In the genomic region with DNA sequence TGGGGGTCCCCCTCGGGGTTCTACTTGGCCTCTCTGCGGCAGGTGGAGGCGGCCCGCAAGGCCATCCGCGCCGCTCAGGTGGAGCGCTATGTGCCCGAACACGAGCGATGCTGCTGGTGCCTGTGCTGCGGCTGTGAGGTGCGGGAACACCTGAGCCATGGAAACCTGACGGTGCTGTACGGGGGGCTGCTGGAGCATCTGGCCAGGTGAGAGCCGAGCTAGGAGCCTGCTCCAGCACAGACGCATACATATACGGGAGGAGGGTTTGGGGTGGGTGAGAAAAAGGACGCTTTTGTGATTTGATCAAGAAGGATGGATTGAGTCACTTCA, we compare ENCODE assay signal across 6 cellular contexts. TPM values are rescaled to one million over a fixed set of nuclear protein-coding genes. Genes with fewer than 3 reads are reported as not detected.
DNase-seq lines count a peak whose midpoint lies in the region; ATAC-seq and TF ChIP-seq lines count a peak whose summit lies in the region.

No MANE protein-coding gene starts in this region.

- ATAC-seq in GM21576 (IDR thresholded peaks at IDR 0.05; ENCODE audit: unreplicated experiment) (peak; percentile 17), HG02884 (IDR thresholded peaks at IDR 0.05; ENCODE audit: unreplicated experiment) (no peak), GM18517 (IDR thresholded peaks at IDR 0.05; ENCODE audit: unreplicated experiment) (no peak)

- H2AFZ ChIP-seq in SK-N-SH (ENCODE audit: low read depth), result peak overlapping the region; percentile 99; the same call in 1 of the 2 replicates

- no peak for TF ChIP-seq RAD21 in SK-N-SH (IDR thresholded peaks at IDR 0.05; ENCODE audit: low read length)

- peaks cover 5 to 16% of the 10 kb centered on the region in 2 experiments; a peak in 3 of 4 replicates for H3K4me1 ChIP-seq in SK-N-SH (ENCODE audit: control insufficient read depth in 1 of 2, insufficient read depth in 2 of 2, low read depth in 1 of 2, low read length in 1 of 2)

- H3K27me3 Mint-ChIP-seq in immature natural killer cell (ENCODE audit: low read depth in 3 of 3), result peaks cover 2 to 4% (median 2%) of the 10 kb centered on the region in 3 donors

- peak overlapping the region; percentile 91 to 98 (median 96) for H3K4me3 Mint-ChIP-seq in immature natural killer cell

- H3F3A ChIP-seq in SK-N-SH (replicated peaks; ENCODE audit: insufficient read depth), result peaks cover 23% of the 10 kb centered on the region

- H3K36me3 ChIP-seq in SK-N-SH (replicated peaks in 1 of 2; ENCODE audit: control insufficient read depth in 1 of 2, insufficient read depth in 2 of 2, low read length in 1 of 2), result peaks cover 3 to 34% of the 10 kb centered on the region in 2 experiments

- TF ChIP-seq EP300 in SK-N-SH (IDR thresholded peaks at IDR 0.05; ENCODE audit: borderline replicate concordance in 1 of 2, low read depth in 1 of 2, low read length in 1 of 2), result no peak

- peaks cover 0 to 17% (median 10%) of the 10 kb centered on the region in 3 donors for H3K36me3 Mint-ChIP-seq in immature natural killer cell

- H3K4me3 ChIP-seq in SK-N-SH (ENCODE audit: low read depth in 2 of 2, low read length in 1 of 2), result peak overlapping the region; percentile 77 to 97

- H3K9ac ChIP-seq in SK-N-SH, result peak overlapping the region; percentile 78

- H3K79me2 ChIP-seq in SK-N-SH (ENCODE audit: insufficient read depth), result peaks cover 58% of the 10 kb centered on the region

- CTCF ChIA-PET in SK-N-SH (lab: Yijun Ruan, JAX), result interaction anchor here (1.2 to 4.1 kb wide), 4 partner anchors 14 to 309 kb away, joined by 3 to 13 read pairs (median 4); partner anchors contain the start of genes BCL9L and UPK2

- H3K9me3 ChIP-seq in SK-N-SH, result no peaks in the 10 kb centered on the region

- peaks cover 37 to 41% of the 10 kb centered on the region in 2 donors for H3K4me1 Mint-ChIP-seq in immature natural killer cell

- no peak for TF ChIP-seq CTCF in SK-N-SH (IDR thresholded peaks at IDR 0.05)

- H3K9me3 Mint-ChIP-seq in immature natural killer cell, result no peaks in the 10 kb centered on the region

- no peaks in the 10 kb centered on the region for H3K9me2 ChIP-seq in SK-N-SH

- no peaks in the 10 kb centered on the region for H3K27me3 ChIP-seq in SK-N-SH (ENCODE audit: insufficient read depth)

- peak overlapping the region; percentile 95 to 99 (median 98) for H3K27ac Mint-ChIP-seq in immature natural killer cell

- no peaks in the 10 kb centered on the region for H4K20me1 ChIP-seq in SK-N-SH (ENCODE audit: insufficient read depth)

- H3K27ac ChIP-seq in SK-N-SH (ENCODE audit: low read depth in 2 of 2, low read length in 1 of 2), result peak overlapping the region; percentile 53 to 69

- POLR2A ChIA-PET in SK-N-SH (lab: Yijun Ruan, JAX), result interaction anchor here (0.6 to 1.6 kb wide), 4 partner anchors 9 to 207 kb away, joined by 3 to 5 read pairs (median 3); partner anchors contain the start of gene DDX6

- no peak for DNase-seq in SK-N-SH
- no peak for DNase-seq in immature natural killer cell
- DNase-seq in GM19238 (ENCODE audit: insufficient read length, low spot score), result no peak

- 2% methylated on average over 18 of the region's 19 CpGs for WGBS in SK-N-SH (ENCODE audit: low lambda C conversion rate)

- peak overlapping the region; percentile 98 for H3K4me2 ChIP-seq in SK-N-SH

TF ChIP-seq in SK-N-SH, 30 proteins besides CTCF, POLR2A, EP300 and RAD21:
- TF ChIP-seq, protein P1, sequence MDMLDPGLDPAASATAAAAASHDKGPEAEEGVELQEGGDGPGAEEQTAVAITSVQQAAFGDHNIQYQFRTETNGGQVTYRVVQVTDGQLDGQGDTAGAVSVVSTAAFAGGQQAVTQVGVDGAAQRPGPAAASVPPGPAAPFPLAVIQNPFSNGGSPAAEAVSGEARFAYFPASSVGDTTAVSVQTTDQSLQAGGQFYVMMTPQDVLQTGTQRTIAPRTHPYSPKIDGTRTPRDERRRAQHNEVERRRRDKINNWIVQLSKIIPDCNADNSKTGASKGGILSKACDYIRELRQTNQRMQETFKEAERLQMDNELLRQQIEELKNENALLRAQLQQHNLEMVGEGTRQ (IDR thresholded peaks at IDR 0.05; ENCODE audit: borderline replicate concordance, low read depth, low read length), result no peak
- TF ChIP-seq MAX (IDR thresholded peaks at IDR 0.05; ENCODE audit: low read depth), result no peak
- TF ChIP-seq, protein P2, sequence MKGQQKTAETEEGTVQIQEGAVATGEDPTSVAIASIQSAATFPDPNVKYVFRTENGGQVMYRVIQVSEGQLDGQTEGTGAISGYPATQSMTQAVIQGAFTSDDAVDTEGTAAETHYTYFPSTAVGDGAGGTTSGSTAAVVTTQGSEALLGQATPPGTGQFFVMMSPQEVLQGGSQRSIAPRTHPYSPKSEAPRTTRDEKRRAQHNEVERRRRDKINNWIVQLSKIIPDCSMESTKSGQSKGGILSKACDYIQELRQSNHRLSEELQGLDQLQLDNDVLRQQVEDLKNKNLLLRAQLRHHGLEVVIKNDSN (IDR thresholded peaks at IDR 0.05; ENCODE audit: borderline replicate concordance, low read depth), result no peak
- no peak for TF ChIP-seq TEAD4 (IDR thresholded peaks at IDR 0.05; ENCODE audit: borderline replicate concordance, insufficient read depth)
- TF ChIP-seq RFX5 (IDR thresholded peaks at IDR 0.05; ENCODE audit: low read length), result no peak
- TF ChIP-seq GATA2 (CRISPR knock-in tag; IDR thresholded peaks at IDR 0.05), result no peak
- TF ChIP-seq TAF1 (IDR thresholded peaks at IDR 0.05; ENCODE audit: borderline replicate concordance, low read depth, low read length), result no peak
- TF ChIP-seq FOXJ3 (CRISPR knock-in tag; IDR thresholded peaks at IDR 0.05), result no peak
- TF ChIP-seq FOXM1 (IDR thresholded peaks at IDR 0.05; ENCODE audit: low read depth), result no peak
- no peak for TF ChIP-seq NRF1 (IDR thresholded peaks at IDR 0.05; ENCODE audit: low read depth, low read length)
- TF ChIP-seq ZBTB33 (IDR thresholded peaks at IDR 0.05; ENCODE audit: borderline replicate concordance, low read depth), result no peak
- TF ChIP-seq SMC3 (IDR thresholded peaks at IDR 0.05; ENCODE audit: low read depth, low read length), result no peak
- no peak for TF ChIP-seq FOSL2 (IDR thresholded peaks at IDR 0.05; ENCODE audit: borderline replicate concordance, low read depth)
- TF ChIP-seq EZH2phosphoT487 (IDR thresholded peaks at IDR 0.05; ENCODE audit: borderline replicate concordance, low read depth), result no peak
- TF ChIP-seq RCOR1 (IDR thresholded peaks at IDR 0.05; ENCODE audit: low read length), result no peak
- no peak for TF ChIP-seq IRF3 (IDR thresholded peaks at IDR 0.05; ENCODE audit: low read depth, low read length)

RNA-seq across cellular contexts. Expression of gene CENATAC, which starts 0.4 kb away (rescaled TPM):
- polyA plus RNA-seq in SK-N-SH (2012; rRNA removed) (16.0 and 19.8 TPM in 2 replicates), immature natural killer cell (10 to 100 TPM in 2 of 3 donors, 1 to 10 TPM in 1; 9.1 to 17.1 (median 10.5) TPM)
- 5.4 and 6.3 TPM in 2 replicates for polyA plus RNA-seq in SK-N-SH (2012; cell fraction: cytosol; rRNA removed)
- 103 and 135 TPM in 2 replicates for polyA plus RNA-seq in SK-N-SH (2012; cell fraction: nucleus; rRNA removed)

RNA-seq across cellular contexts. Expression of gene RPS25, which starts 19.8 kb away (rescaled TPM):
- polyA plus RNA-seq in SK-N-SH (2012; rRNA removed) (2,335 and 2,688 TPM in 2 replicates), immature natural killer cell (1,000 to 10,000 TPM; 1,543 to 2,582 (median 1,747) TPM)
- 3,219 and 4,860 TPM in 2 replicates for polyA plus RNA-seq in SK-N-SH (2012; cell fraction: cytosol; rRNA removed)
- 490 and 600 TPM in 2 replicates for polyA plus RNA-seq in SK-N-SH (2012; cell fraction: nucleus; rRNA removed)

RNA-seq across cellular contexts. Expression of gene TRAPPC4, which starts 20.2 kb away (rescaled TPM):
- polyA plus RNA-seq in SK-N-SH (2012; rRNA removed), result 299 and 368 TPM in 2 replicates
- polyA plus RNA-seq in SK-N-SH (2012; cell fraction: cytosol; rRNA removed), result 280 and 301 TPM in 2 replicates
- polyA plus RNA-seq in SK-N-SH (2012; cell fraction: nucleus; rRNA removed), result 172 and 215 TPM in 2 replicates
- 100 to 1,000 TPM; 104 to 136 (median 110) TPM for polyA plus RNA-seq in immature natural killer cell

RNA-seq across cellular contexts. Expression of gene FOXR1, which starts 26.8 kb away (rescaled TPM):
- polyA plus RNA-seq in SK-N-SH (2012; rRNA removed) (not detected in 2 replicates), immature natural killer cell (not detected)
- polyA plus RNA-seq in SK-N-SH (2012; cell fraction: cytosol; rRNA removed), result not detected in 2 replicates
- not detected in 2 replicates for polyA plus RNA-seq in SK-N-SH (2012; cell fraction: nucleus; rRNA removed)

RNA-seq across cellular contexts. Expression of gene SLC37A4, which starts 32.3 kb away (rescaled TPM):
- polyA plus RNA-seq in SK-N-SH (2012; rRNA removed), result 21.8 and 22.1 TPM in 2 replicates
- polyA plus RNA-seq in SK-N-SH (2012; cell fraction: cytosol; rRNA removed), result 12.6 and 17.4 TPM in 2 replicates
- polyA plus RNA-seq in SK-N-SH (2012; cell fraction: nucleus; rRNA removed), result 48.3 and 61.6 TPM in 2 replicates
- 10 to 100 TPM in 2 of 3 donors, 1 to 10 TPM in 1; 9.4 to 11.6 (median 11.4) TPM for polyA plus RNA-seq in immature natural killer cell
